Comparison of ENCODE assay signal across 1 cellular context in the genomic region with DNA sequence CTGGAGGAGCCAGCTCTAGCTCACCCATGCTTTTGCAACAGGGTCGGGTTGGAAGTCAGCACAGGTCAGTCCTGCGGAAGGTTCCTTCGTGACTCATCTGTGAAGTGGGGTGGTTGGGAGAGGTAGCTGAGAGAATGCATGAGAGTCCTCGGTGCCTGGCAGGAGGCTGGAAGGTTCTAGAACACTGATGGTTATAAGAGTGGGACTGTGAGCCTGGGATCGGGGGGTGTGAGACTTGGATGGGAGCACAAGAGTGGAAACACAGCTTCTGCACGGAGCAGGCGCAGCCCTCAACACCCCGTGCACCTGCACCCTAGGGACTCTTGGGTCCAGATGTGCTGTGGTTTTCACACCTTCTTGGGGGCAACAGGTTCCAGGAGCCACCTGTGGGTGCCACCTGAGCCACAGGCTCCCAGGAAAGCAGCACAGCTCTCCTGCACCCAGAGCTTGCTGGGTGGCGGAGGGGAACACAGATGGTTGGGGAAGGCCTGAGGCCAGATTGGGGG.
TF ChIP-seq lines count a peak whose summit lies in the region.

No MANE protein-coding gene starts in this region.

TF ChIP-seq in GM12878, 131 proteins besides CTCF, POLR2A, EP300 and RAD21 (continued from another document and continues in another):
- TF ChIP-seq, protein P1, sequence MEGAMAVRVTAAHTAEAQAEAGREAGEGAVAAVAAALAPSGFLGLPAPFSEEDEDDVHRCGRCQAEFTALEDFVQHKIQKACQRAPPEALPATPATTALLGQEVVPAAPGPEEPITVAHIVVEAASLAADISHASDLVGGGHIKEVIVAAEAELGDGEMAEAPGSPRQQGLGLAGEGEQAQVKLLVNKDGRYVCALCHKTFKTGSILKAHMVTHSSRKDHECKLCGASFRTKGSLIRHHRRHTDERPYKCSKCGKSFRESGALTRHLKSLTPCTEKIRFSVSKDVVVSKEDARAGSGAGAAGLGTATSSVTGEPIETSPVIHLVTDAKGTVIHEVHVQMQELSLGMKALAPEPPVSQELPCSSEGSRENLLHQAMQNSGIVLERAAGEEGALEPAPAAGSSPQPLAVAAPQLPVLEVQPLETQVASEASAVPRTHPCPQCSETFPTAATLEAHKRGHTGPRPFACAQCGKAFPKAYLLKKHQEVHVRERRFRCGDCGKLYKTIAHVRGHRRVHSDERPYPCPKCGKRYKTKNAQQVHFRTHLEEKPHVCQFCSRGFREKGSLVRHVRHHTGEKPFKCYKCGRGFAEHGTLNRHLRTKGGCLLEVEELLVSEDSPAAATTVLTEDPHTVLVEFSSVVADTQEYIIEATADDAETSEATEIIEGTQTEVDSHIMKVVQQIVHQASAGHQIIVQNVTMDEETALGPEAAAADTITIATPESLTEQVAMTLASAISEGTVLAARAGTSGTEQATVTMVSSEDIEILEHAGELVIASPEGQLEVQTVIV (IDR thresholded peaks at IDR 0.05; ENCODE audit: borderline replicate concordance, partially characterized antibody), result no peak
- TF ChIP-seq POLR2AphosphoS5 (IDR thresholded peaks at IDR 0.05; ENCODE audit: low read length), result peak; percentile 79; the same call in 1 of the 2 replicates
- TF ChIP-seq, protein P2, sequence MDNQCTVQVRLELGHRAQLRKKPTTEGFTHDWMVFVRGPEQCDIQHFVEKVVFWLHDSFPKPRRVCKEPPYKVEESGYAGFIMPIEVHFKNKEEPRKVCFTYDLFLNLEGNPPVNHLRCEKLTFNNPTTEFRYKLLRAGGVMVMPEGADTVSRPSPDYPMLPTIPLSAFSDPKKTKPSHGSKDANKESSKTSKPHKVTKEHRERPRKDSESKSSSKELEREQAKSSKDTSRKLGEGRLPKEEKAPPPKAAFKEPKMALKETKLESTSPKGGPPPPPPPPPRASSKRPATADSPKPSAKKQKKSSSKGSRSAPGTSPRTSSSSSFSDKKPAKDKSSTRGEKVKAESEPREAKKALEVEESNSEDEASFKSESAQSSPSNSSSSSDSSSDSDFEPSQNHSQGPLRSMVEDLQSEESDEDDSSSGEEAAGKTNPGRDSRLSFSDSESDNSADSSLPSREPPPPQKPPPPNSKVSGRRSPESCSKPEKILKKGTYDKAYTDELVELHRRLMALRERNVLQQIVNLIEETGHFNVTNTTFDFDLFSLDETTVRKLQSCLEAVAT (IDR thresholded peaks at IDR 0.05), result peak; percentile 62; the same call in 1 of the 2 replicates
- no peak for TF ChIP-seq RFX5 (IDR thresholded peaks at IDR 0.05; ENCODE audit: low read depth, low read length)
- TF ChIP-seq, protein P3, sequence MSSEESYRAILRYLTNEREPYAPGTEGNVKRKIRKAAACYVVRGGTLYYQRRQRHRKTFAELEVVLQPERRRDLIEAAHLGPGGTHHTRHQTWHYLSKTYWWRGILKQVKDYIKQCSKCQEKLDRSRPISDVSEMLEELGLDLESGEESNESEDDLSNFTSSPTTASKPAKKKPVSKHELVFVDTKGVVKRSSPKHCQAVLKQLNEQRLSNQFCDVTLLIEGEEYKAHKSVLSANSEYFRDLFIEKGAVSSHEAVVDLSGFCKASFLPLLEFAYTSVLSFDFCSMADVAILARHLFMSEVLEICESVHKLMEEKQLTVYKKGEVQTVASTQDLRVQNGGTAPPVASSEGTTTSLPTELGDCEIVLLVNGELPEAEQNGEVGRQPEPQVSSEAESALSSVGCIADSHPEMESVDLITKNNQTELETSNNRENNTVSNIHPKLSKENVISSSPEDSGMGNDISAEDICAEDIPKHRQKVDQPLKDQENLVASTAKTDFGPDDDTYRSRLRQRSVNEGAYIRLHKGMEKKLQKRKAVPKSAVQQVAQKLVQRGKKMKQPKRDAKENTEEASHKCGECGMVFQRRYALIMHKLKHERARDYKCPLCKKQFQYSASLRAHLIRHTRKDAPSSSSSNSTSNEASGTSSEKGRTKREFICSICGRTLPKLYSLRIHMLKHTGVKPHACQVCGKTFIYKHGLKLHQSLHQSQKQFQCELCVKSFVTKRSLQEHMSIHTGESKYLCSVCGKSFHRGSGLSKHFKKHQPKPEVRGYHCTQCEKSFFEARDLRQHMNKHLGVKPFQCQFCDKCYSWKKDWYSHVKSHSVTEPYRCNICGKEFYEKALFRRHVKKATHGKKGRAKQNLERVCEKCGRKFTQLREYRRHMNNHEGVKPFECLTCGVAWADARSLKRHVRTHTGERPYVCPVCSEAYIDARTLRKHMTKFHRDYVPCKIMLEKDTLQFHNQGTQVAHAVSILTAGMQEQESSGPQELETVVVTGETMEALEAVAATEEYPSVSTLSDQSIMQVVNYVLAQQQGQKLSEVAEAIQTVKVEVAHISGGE (CRISPR knock-in tag; IDR thresholded peaks at IDR 0.05), result no peak
- TF ChIP-seq ASH2L (IDR thresholded peaks at IDR 0.05; ENCODE audit: borderline replicate concordance, low read depth), result no peak
- TF ChIP-seq, protein P4, sequence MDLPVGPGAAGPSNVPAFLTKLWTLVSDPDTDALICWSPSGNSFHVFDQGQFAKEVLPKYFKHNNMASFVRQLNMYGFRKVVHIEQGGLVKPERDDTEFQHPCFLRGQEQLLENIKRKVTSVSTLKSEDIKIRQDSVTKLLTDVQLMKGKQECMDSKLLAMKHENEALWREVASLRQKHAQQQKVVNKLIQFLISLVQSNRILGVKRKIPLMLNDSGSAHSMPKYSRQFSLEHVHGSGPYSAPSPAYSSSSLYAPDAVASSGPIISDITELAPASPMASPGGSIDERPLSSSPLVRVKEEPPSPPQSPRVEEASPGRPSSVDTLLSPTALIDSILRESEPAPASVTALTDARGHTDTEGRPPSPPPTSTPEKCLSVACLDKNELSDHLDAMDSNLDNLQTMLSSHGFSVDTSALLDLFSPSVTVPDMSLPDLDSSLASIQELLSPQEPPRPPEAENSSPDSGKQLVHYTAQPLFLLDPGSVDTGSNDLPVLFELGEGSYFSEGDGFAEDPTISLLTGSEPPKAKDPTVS (IDR thresholded peaks at IDR 0.05; ENCODE audit: low read depth, low read length), result peak; percentile 92
- TF ChIP-seq, protein P5, sequence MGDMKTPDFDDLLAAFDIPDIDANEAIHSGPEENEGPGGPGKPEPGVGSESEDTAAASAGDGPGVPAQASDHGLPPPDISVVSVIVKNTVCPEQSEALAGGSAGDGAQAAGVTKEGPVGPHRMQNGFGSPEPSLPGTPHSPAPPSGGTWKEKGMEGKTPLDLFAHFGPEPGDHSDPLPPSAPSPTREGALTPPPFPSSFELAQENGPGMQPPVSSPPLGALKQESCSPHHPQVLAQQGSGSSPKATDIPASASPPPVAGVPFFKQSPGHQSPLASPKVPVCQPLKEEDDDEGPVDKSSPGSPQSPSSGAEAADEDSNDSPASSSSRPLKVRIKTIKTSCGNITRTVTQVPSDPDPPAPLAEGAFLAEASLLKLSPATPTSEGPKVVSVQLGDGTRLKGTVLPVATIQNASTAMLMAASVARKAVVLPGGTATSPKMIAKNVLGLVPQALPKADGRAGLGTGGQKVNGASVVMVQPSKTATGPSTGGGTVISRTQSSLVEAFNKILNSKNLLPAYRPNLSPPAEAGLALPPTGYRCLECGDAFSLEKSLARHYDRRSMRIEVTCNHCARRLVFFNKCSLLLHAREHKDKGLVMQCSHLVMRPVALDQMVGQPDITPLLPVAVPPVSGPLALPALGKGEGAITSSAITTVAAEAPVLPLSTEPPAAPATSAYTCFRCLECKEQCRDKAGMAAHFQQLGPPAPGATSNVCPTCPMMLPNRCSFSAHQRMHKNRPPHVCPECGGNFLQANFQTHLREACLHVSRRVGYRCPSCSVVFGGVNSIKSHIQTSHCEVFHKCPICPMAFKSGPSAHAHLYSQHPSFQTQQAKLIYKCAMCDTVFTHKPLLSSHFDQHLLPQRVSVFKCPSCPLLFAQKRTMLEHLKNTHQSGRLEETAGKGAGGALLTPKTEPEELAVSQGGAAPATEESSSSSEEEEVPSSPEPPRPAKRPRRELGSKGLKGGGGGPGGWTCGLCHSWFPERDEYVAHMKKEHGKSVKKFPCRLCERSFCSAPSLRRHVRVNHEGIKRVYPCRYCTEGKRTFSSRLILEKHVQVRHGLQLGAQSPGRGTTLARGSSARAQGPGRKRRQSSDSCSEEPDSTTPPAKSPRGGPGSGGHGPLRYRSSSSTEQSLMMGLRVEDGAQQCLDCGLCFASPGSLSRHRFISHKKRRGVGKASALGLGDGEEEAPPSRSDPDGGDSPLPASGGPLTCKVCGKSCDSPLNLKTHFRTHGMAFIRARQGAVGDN (IDR thresholded peaks at IDR 0.05), result no peak; the same call in none of the 2 replicates
- peak; percentile 10; the same call in 1 of the 2 replicates for TF ChIP-seq CREM (IDR thresholded peaks at IDR 0.05; ENCODE audit: low read depth)
- TF ChIP-seq SMC3 (IDR thresholded peaks at IDR 0.05; ENCODE audit: borderline replicate concordance, low read length), result no peak
- peak; percentile 63; the same call in 1 of the 2 replicates for TF ChIP-seq ZBED1 (IDR thresholded peaks at IDR 0.05; ENCODE audit: borderline replicate concordance)
- 0 out of 4 replicates have a peak, but pooled peaks of 1 of the 2 experiments have one; percentile 2 for TF ChIP-seq SRF (IDR thresholded peaks at IDR 0.05; ENCODE audit: low read depth in 2 of 2, low read length in 2 of 2)
- no peak for TF ChIP-seq KAT2A (conservative IDR thresholded peaks at IDR 0.05; ENCODE audit: control insufficient read depth, low read depth, low read length)
- TF ChIP-seq ZNF274 (IDR thresholded peaks at IDR 0.05; ENCODE audit: insufficient read depth, insufficient read length), result no peak
- TF ChIP-seq CEBPB (IDR thresholded peaks at IDR 0.05; ENCODE audit: borderline replicate concordance in 1 of 2, low read depth in 2 of 2, low read length in 2 of 2), result no peak
- TF ChIP-seq, protein P6, sequence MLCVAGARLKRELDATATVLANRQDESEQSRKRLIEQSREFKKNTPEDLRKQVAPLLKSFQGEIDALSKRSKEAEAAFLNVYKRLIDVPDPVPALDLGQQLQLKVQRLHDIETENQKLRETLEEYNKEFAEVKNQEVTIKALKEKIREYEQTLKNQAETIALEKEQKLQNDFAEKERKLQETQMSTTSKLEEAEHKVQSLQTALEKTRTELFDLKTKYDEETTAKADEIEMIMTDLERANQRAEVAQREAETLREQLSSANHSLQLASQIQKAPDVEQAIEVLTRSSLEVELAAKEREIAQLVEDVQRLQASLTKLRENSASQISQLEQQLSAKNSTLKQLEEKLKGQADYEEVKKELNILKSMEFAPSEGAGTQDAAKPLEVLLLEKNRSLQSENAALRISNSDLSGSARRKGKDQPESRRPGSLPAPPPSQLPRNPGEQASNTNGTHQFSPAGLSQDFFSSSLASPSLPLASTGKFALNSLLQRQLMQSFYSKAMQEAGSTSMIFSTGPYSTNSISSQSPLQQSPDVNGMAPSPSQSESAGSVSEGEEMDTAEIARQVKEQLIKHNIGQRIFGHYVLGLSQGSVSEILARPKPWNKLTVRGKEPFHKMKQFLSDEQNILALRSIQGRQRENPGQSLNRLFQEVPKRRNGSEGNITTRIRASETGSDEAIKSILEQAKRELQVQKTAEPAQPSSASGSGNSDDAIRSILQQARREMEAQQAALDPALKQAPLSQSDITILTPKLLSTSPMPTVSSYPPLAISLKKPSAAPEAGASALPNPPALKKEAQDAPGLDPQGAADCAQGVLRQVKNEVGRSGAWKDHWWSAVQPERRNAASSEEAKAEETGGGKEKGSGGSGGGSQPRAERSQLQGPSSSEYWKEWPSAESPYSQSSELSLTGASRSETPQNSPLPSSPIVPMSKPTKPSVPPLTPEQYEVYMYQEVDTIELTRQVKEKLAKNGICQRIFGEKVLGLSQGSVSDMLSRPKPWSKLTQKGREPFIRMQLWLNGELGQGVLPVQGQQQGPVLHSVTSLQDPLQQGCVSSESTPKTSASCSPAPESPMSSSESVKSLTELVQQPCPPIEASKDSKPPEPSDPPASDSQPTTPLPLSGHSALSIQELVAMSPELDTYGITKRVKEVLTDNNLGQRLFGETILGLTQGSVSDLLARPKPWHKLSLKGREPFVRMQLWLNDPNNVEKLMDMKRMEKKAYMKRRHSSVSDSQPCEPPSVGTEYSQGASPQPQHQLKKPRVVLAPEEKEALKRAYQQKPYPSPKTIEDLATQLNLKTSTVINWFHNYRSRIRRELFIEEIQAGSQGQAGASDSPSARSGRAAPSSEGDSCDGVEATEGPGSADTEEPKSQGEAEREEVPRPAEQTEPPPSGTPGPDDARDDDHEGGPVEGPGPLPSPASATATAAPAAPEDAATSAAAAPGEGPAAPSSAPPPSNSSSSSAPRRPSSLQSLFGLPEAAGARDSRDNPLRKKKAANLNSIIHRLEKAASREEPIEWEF (IDR thresholded peaks at IDR 0.05; ENCODE audit: insufficient replicate concordance, low read depth, low read length), result no peak
- TF ChIP-seq NR2F1 (conservative IDR thresholded peaks at IDR 0.05), result peak; percentile 72
- TF ChIP-seq BACH1 (IDR thresholded peaks at IDR 0.05; ENCODE audit: borderline replicate concordance), result peak; percentile 82; the same call in 1 of the 2 replicates
- TF ChIP-seq GABPA (IDR thresholded peaks at IDR 0.05; ENCODE audit: low read depth), result 0 out of 2 replicates have a peak, but pooled peaks have one; percentile 4
- TF ChIP-seq TCF12 (IDR thresholded peaks at IDR 0.05; ENCODE audit: low read depth, low read length), result peak; percentile 97
- TF ChIP-seq SREBF2 (IDR thresholded peaks at IDR 0.05; ENCODE audit: low read length), result no peak
- TF ChIP-seq FOXK2 (IDR thresholded peaks at IDR 0.05), result no peak
- TF ChIP-seq JUNB (IDR thresholded peaks at IDR 0.05), result peak; percentile 35; the same call in 1 of the 2 replicates
- no peak for TF ChIP-seq SUZ12 (IDR thresholded peaks at IDR 0.05; ENCODE audit: unreplicated experiment)
- TF ChIP-seq HDAC6 (IDR thresholded peaks at IDR 0.05; ENCODE audit: unreplicated experiment), result no peak
- peak; percentile 74; the same call in 1 of the 2 replicates for TF ChIP-seq EED (IDR thresholded peaks at IDR 0.05; ENCODE audit: low read depth)
- TF ChIP-seq ZNF217 (IDR thresholded peaks at IDR 0.05), result 0 out of 2 replicates have a peak, but pooled peaks have one; percentile 64
- peak; percentile 92 for TF ChIP-seq TARDBP (IDR thresholded peaks at IDR 0.05; ENCODE audit: borderline replicate concordance)
- TF ChIP-seq TCF3 (IDR thresholded peaks at IDR 0.05; ENCODE audit: borderline replicate concordance, insufficient read depth, low read depth, low read length), result peak; percentile 96
- TF ChIP-seq ZNF24 (IDR thresholded peaks at IDR 0.05), result no peak
- TF ChIP-seq PAX5 (IDR thresholded peaks at IDR 0.05; ENCODE audit: borderline replicate concordance, low read depth, low read length), result peak; percentile 68; the same call in 1 of the 2 replicates
- TF ChIP-seq CBX5 (IDR thresholded peaks at IDR 0.05; ENCODE audit: low read depth), result 0 out of 2 replicates have a peak, but pooled peaks have one; percentile 60
- peak in 1 of 2 experiments; percentile 43; a peak in 1 of 4 replicates for TF ChIP-seq ETV6 (conservative IDR thresholded peaks at IDR 0.05 in 1 of 2, IDR thresholded peaks at IDR 0.05 in 1 of 2; ENCODE audit: borderline replicate concordance in 1 of 2, low read depth in 1 of 2)
- TF ChIP-seq SMAD1 (IDR thresholded peaks at IDR 0.05; ENCODE audit: low read depth, partially characterized antibody), result no peak
- TF ChIP-seq PML (IDR thresholded peaks at IDR 0.05; ENCODE audit: low read length), result peak; percentile 51
- 0 out of 2 replicates have a peak, but pooled peaks have one; percentile 41 for TF ChIP-seq IRF4 (IDR thresholded peaks at IDR 0.05; ENCODE audit: low read depth, low read length)
- peak; percentile 57; the same call in 1 of the 2 replicates for TF ChIP-seq BMI1 (IDR thresholded peaks at IDR 0.05; ENCODE audit: borderline replicate concordance)
